8 cellular contexts compared by ENCODE assay signal in the genomic region with DNA sequence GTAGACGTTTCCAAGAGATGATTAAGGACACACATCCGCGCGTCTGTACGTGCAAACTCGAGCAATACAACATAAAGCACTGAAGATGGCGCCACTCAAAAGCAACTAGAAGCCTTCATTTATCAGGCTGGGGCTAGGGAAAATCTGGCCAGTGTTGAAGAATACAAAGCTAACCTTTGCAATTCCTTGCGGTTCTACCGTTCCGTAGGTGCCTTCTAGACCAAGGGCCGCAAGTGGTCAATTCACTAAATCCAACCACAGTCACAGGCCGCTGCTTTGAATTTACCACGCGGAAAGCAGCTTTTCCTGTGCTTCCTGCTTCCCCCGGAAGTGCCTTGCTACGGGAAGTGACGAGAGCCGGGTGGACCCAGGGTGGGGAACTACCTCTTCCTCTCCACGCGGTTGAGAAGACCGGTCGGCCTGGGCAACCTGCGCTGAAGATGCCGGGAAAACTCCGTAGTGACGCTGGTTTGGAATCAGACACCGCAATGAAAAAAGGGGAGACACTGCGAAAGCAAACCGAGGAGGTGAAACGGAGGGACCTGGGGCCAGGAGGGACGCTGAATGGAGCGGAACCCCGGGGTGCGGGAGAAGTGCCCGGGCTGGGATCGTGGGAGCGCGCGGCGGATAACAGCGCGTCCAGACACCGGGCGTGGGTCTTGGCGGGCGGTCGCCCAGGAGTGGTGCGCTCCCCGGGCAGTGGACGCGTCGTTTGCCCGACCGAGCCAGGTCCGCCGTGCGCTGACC. TPM values are rescaled to one million over a fixed set of nuclear protein-coding genes. Genes with fewer than 3 reads are reported as not detected.
A peak's percentile ranks its signal among the peaks of the same experiment; 100 is the strongest.
DNase-seq lines count a peak whose midpoint lies in the region; ATAC-seq and TF ChIP-seq lines count a peak whose summit lies in the region.

TSS of gene DDX21 (plus strand) at position 385 of the 747 bp plus-strand sequence. CDS start at position 441, 56 bp downstream.

- TF ChIP-seq CTCF in coronary artery (IDR thresholded peaks at IDR 0.05): peak; percentile 22

- peaks cover 52% of the 10 kb centered on the region for H3K36me3 Mint-ChIP-seq in activated CD4-positive, alpha-beta T cell treated with anti-CD3 and anti-CD28 coated beads, Interleukin-2, amount 10 ng/mL, durations not matched to agents 24 days and 14 days (ENCODE audit: low read depth)

- peaks cover 26% of the 10 kb centered on the region for H3K4me1 Mint-ChIP-seq in activated CD4-positive, alpha-beta T cell treated with anti-CD3 and anti-CD28 coated beads, Interleukin-2, amount 10 ng/mL, durations not matched to agents 24 days and 14 days

- DNase-seq in C1 segment of cervical spinal cord (lab: John Stamatoyannopoulos, UW) (peak; percentile 2 to 93 (median 88)), NCI-H526 (lab: John Stamatoyannopoulos, UW) (peak; percentile 89), coronary artery (ENCODE audit: low spot score) (peak; percentile 94), left lobe of liver (ENCODE audit: low spot score) (peak; percentile 90)
- DNase-seq in activated CD4-positive, alpha-beta T cell treated with anti-CD3 and anti-CD28 coated beads, Interleukin-2, amount 10 ng/mL, durations not matched to agents 24 days and 14 days: peak; percentile 97
- peak; percentile 88 for DNase-seq in stimulated activated CD4-positive, alpha-beta T cell treated with anti-CD3 and anti-CD28 coated beads, Interleukin-2, amount 100 ng/mL, for 4 hours (ENCODE audit: low read depth)

- peak; percentile 90 for ATAC-seq in GM19324 (IDR thresholded peaks at IDR 0.05; ENCODE audit: low FRiP score, unreplicated experiment)
- peak; percentile 55 for ATAC-seq in HG03469 (IDR thresholded peaks at IDR 0.05; ENCODE audit: unreplicated experiment)
- peak; percentile 95 for ATAC-seq in left lobe of liver

- H3K4me3 Mint-ChIP-seq in activated CD4-positive, alpha-beta T cell treated with anti-CD3 and anti-CD28 coated beads, Interleukin-2, amount 10 ng/mL, durations not matched to agents 24 days and 14 days: peak within 1 kb of the TSS; percentile 93

- peak within 1 kb of the TSS; percentile 99 for H3K27ac Mint-ChIP-seq in activated CD4-positive, alpha-beta T cell treated with anti-CD3 and anti-CD28 coated beads, Interleukin-2, amount 10 ng/mL, durations not matched to agents 24 days and 14 days

- intact Hi-C loops in activated CD4-positive, alpha-beta T cell treated with anti-CD3 and anti-CD28 coated beads, Interleukin-2, amount 10 ng/mL, durations not matched to agents 24 days and 14 days (cut with micrococcal nuclease): loop anchor here (1.0 to 2.0 kb wide), 3 partner anchors 55 to 267 kb away; partner anchors contain the start of gene DDX50

- H3K27ac ChIP-seq in coronary artery: peak within 1 kb of the TSS; percentile 57 to 97

- H3K4me3 ChIP-seq in coronary artery: peak within 1 kb of the TSS; percentile 99

- H3K27me3 Mint-ChIP-seq in activated CD4-positive, alpha-beta T cell treated with anti-CD3 and anti-CD28 coated beads, Interleukin-2, amount 10 ng/mL, durations not matched to agents 24 days and 14 days: no peaks in the 10 kb centered on the region

- no peaks in the 10 kb centered on the region for H3K9me3 Mint-ChIP-seq in activated CD4-positive, alpha-beta T cell treated with anti-CD3 and anti-CD28 coated beads, Interleukin-2, amount 10 ng/mL, durations not matched to agents 24 days and 14 days

RNA-seq across cellular contexts. Expression of gene DDX21, which starts in this region (rescaled TPM):
- 284 and 286 TPM in 2 replicates for total RNA-seq in activated CD4-positive, alpha-beta T cell treated with anti-CD3 and anti-CD28 coated beads, Interleukin-2, amount 10 ng/mL, durations not matched to agents 24 days and 14 days
- 14.0 TPM for total RNA-seq in left lobe of liver

Comparison
In these comparisons a context has a peak if more than half of its experiments do, and no peak if none do; other contexts are left out.
1. Peak in every context shown above with its lines: DNase-seq, ATAC-seq, H3K4me3 ChIP-seq and H3K27ac ChIP-seq.
2. RNA of gene DDX21 (total RNA-seq): 284 to 286 TPM in activated CD4-positive, alpha-beta T cell treated with anti-CD3 and anti-CD28 coated beads, Interleukin-2, amount 10 ng/mL, durations not matched to agents 24 days and 14 days; 14.0 TPM in left lobe of liver (single experiment); every median in the first group is over 10 times any median in the second.